ENCODE assay signal across 1 cellular context in the genomic region with DNA sequence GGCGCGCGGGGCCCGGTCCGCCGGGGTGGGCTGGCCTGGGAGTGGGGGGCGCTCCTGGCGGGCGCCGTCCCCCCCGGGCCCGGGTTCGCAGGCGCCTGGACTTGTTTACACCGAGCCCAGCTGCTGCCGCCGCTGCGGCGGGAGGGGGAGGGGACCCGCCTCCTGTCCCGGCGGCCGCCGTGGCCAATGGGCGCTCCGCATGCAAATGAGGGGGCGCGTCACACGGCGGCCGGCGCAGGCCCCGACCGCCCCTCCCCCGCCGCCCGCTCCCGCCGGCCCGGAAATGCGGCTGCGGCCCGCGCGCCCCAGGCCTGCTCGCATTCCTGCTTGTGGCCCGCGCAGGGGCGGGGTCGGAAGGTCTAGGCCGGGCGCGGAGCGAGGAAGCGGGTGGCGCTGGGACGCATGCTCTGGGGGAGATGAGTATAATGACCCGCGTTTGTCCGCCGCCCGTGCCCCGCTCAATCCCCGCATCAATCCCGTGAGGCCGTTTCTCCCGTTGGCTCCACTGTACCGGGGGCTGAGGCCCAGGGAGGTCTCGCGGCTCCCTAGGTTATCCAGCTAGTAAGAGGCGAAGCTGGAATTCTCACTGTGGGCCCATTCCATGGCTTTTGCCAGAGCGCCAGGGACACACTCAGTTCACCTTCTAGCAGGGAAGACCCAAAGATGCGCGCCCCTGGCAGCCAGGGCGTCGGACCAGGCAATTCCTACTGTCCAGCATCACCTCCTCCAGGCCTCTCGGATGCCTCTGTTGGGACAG.
TF ChIP-seq lines count a peak whose summit lies in the region.

A gene with protein sequence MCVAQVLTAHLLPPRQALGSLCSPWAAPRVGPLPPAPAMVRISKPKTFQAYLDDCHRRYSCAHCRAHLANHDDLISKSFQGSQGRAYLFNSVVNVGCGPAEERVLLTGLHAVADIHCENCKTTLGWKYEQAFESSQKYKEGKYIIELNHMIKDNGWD (minus strand): TSS at position 109 of the 757 bp plus-strand sequence. CDS start 731 bp downstream, outside the sequence.

TF ChIP-seq in HepG2, 621 proteins besides CTCF, POLR2A, EP300 and RAD21 (continued from another document and continues in another):
- TF ChIP-seq, protein P1, sequence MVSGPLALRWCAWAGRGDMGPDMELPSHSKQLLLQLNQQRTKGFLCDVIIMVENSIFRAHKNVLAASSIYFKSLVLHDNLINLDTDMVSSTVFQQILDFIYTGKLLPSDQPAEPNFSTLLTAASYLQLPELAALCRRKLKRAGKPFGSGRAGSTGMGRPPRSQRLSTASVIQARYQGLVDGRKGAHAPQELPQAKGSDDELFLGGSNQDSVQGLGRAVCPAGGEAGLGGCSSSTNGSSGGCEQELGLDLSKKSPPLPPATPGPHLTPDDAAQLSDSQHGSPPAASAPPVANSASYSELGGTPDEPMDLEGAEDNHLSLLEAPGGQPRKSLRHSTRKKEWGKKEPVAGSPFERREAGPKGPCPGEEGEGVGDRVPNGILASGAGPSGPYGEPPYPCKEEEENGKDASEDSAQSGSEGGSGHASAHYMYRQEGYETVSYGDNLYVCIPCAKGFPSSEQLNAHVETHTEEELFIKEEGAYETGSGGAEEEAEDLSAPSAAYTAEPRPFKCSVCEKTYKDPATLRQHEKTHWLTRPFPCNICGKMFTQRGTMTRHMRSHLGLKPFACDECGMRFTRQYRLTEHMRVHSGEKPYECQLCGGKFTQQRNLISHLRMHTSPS (CRISPR knock-in tag; IDR thresholded peaks at IDR 0.05; ENCODE audit: low read depth), result no peak; the same call in 1 of the 2 replicates
- no peak for TF ChIP-seq HMGA1 (CRISPR knock-in tag; conservative IDR thresholded peaks at IDR 0.05)
- TF ChIP-seq, protein P2, sequence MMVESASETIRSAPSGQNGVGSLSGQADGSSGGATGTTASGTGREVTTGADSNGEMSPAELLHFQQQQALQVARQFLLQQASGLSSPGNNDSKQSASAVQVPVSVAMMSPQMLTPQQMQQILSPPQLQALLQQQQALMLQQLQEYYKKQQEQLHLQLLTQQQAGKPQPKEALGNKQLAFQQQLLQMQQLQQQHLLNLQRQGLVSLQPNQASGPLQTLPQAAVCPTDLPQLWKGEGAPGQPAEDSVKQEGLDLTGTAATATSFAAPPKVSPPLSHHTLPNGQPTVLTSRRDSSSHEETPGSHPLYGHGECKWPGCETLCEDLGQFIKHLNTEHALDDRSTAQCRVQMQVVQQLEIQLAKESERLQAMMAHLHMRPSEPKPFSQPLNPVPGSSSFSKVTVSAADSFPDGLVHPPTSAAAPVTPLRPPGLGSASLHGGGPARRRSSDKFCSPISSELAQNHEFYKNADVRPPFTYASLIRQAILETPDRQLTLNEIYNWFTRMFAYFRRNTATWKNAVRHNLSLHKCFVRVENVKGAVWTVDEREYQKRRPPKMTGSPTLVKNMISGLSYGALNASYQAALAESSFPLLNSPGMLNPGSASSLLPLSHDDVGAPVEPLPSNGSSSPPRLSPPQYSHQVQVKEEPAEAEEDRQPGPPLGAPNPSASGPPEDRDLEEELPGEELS (CRISPR knock-in tag; IDR thresholded peaks at IDR 0.05), result peak; percentile 63
- TF ChIP-seq RELA (CRISPR knock-in tag; IDR thresholded peaks at IDR 0.05), result no peak; the same call in 1 of the 2 replicates
- no peak for TF ChIP-seq ZEB1 (IDR thresholded peaks at IDR 0.05; ENCODE audit: insufficient replicate concordance, low read depth)
- TF ChIP-seq, protein P3, sequence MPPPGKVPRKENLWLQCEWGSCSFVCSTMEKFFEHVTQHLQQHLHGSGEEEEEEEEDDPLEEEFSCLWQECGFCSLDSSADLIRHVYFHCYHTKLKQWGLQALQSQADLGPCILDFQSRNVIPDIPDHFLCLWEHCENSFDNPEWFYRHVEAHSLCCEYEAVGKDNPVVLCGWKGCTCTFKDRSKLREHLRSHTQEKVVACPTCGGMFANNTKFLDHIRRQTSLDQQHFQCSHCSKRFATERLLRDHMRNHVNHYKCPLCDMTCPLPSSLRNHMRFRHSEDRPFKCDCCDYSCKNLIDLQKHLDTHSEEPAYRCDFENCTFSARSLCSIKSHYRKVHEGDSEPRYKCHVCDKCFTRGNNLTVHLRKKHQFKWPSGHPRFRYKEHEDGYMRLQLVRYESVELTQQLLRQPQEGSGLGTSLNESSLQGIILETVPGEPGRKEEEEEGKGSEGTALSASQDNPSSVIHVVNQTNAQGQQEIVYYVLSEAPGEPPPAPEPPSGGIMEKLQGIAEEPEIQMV (CRISPR knock-in tag; IDR thresholded peaks at IDR 0.05; ENCODE audit: low read depth), result 0 out of 2 replicates have a peak, but pooled peaks have one; percentile 52
- TF ChIP-seq SALL1 (CRISPR knock-in tag; IDR thresholded peaks at IDR 0.05), result peak; percentile 78; the same call in 1 of the 2 replicates
- TF ChIP-seq, protein P4, sequence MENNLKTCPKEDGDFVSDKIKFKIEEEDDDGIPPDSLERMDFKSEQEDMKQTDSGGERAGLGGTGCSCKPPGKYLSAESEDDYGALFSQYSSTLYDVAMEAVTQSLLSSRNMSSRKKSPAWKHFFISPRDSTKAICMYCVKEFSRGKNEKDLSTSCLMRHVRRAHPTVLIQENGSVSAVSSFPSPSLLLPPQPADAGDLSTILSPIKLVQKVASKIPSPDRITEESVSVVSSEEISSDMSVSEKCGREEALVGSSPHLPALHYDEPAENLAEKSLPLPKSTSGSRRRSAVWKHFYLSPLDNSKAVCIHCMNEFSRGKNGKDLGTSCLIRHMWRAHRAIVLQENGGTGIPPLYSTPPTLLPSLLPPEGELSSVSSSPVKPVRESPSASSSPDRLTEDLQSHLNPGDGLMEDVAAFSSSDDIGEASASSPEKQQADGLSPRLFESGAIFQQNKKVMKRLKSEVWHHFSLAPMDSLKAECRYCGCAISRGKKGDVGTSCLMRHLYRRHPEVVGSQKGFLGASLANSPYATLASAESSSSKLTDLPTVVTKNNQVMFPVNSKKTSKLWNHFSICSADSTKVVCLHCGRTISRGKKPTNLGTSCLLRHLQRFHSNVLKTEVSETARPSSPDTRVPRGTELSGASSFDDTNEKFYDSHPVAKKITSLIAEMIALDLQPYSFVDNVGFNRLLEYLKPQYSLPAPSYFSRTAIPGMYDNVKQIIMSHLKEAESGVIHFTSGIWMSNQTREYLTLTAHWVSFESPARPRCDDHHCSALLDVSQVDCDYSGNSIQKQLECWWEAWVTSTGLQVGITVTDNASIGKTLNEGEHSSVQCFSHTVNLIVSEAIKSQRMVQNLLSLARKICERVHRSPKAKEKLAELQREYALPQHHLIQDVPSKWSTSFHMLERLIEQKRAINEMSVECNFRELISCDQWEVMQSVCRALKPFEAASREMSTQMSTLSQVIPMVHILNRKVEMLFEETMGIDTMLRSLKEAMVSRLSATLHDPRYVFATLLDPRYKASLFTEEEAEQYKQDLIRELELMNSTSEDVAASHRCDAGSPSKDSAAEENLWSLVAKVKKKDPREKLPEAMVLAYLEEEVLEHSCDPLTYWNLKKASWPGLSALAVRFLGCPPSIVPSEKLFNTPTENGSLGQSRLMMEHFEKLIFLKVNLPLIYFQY (CRISPR knock-in tag; IDR thresholded peaks at IDR 0.05; ENCODE audit: borderline replicate concordance), result peak; percentile 87; the same call in 1 of the 2 replicates
- 0 out of 2 replicates have a peak, but pooled peaks have one; percentile 72 for TF ChIP-seq ZFYVE20 (CRISPR knock-in tag; IDR thresholded peaks at IDR 0.05; ENCODE audit: borderline replicate concordance, low read depth)
- TF ChIP-seq, protein P5, sequence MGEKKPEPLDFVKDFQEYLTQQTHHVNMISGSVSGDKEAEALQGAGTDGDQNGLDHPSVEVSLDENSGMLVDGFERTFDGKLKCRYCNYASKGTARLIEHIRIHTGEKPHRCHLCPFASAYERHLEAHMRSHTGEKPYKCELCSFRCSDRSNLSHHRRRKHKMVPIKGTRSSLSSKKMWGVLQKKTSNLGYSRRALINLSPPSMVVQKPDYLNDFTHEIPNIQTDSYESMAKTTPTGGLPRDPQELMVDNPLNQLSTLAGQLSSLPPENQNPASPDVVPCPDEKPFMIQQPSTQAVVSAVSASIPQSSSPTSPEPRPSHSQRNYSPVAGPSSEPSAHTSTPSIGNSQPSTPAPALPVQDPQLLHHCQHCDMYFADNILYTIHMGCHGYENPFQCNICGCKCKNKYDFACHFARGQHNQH (CRISPR knock-in tag; IDR thresholded peaks at IDR 0.05), result peak; percentile 30
- TF ChIP-seq ZC3H13 (CRISPR knock-in tag; IDR thresholded peaks at IDR 0.05), result peak; percentile 60; the same call in 1 of the 2 replicates
- no peak for TF ChIP-seq GPN1 (CRISPR knock-in tag; IDR thresholded peaks at IDR 0.05; ENCODE audit: borderline replicate concordance)
- no peak for TF ChIP-seq NAIF1 (CRISPR knock-in tag; IDR thresholded peaks at IDR 0.05; ENCODE audit: borderline replicate concordance)
- peak; percentile 48 for TF ChIP-seq CBX1 (IDR thresholded peaks at IDR 0.05; ENCODE audit: low read depth)
- TF ChIP-seq, protein P6, sequence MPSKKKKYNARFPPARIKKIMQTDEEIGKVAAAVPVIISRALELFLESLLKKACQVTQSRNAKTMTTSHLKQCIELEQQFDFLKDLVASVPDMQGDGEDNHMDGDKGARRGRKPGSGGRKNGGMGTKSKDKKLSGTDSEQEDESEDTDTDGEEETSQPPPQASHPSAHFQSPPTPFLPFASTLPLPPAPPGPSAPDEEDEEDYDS (CRISPR knock-in tag; IDR thresholded peaks at IDR 0.05), result 0 out of 2 replicates have a peak, but pooled peaks have one; percentile 51
- TF ChIP-seq AHR (CRISPR knock-in tag; IDR thresholded peaks at IDR 0.05), result peak; percentile 36; the same call in 1 of the 2 replicates
- 0 out of 2 replicates have a peak, but pooled peaks have one; percentile 28 for TF ChIP-seq ZNF766 (CRISPR knock-in tag; IDR thresholded peaks at IDR 0.05; ENCODE audit: borderline replicate concordance)
- TF ChIP-seq, protein P7, sequence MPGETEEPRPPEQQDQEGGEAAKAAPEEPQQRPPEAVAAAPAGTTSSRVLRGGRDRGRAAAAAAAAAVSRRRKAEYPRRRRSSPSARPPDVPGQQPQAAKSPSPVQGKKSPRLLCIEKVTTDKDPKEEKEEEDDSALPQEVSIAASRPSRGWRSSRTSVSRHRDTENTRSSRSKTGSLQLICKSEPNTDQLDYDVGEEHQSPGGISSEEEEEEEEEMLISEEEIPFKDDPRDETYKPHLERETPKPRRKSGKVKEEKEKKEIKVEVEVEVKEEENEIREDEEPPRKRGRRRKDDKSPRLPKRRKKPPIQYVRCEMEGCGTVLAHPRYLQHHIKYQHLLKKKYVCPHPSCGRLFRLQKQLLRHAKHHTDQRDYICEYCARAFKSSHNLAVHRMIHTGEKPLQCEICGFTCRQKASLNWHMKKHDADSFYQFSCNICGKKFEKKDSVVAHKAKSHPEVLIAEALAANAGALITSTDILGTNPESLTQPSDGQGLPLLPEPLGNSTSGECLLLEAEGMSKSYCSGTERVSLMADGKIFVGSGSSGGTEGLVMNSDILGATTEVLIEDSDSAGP (CRISPR knock-in tag; IDR thresholded peaks at IDR 0.05; ENCODE audit: borderline replicate concordance), result peak; percentile 36; the same call in 1 of the 2 replicates
- TF ChIP-seq ZNF782 (CRISPR knock-in tag; IDR thresholded peaks at IDR 0.05; ENCODE audit: borderline replicate concordance), result peak; percentile 75; the same call in 1 of the 2 replicates
- TF ChIP-seq, protein P8, sequence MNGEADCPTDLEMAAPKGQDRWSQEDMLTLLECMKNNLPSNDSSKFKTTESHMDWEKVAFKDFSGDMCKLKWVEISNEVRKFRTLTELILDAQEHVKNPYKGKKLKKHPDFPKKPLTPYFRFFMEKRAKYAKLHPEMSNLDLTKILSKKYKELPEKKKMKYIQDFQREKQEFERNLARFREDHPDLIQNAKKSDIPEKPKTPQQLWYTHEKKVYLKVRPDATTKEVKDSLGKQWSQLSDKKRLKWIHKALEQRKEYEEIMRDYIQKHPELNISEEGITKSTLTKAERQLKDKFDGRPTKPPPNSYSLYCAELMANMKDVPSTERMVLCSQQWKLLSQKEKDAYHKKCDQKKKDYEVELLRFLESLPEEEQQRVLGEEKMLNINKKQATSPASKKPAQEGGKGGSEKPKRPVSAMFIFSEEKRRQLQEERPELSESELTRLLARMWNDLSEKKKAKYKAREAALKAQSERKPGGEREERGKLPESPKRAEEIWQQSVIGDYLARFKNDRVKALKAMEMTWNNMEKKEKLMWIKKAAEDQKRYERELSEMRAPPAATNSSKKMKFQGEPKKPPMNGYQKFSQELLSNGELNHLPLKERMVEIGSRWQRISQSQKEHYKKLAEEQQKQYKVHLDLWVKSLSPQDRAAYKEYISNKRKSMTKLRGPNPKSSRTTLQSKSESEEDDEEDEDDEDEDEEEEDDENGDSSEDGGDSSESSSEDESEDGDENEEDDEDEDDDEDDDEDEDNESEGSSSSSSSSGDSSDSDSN (CRISPR knock-in tag; IDR thresholded peaks at IDR 0.05), result peak; percentile 46; the same call in 1 of the 2 replicates
- 0 out of 2 replicates have a peak, but pooled peaks have one; percentile 32 for TF ChIP-seq CHD4 (IDR thresholded peaks at IDR 0.05; ENCODE audit: borderline replicate concordance, low read length)
- TF ChIP-seq, protein P9, sequence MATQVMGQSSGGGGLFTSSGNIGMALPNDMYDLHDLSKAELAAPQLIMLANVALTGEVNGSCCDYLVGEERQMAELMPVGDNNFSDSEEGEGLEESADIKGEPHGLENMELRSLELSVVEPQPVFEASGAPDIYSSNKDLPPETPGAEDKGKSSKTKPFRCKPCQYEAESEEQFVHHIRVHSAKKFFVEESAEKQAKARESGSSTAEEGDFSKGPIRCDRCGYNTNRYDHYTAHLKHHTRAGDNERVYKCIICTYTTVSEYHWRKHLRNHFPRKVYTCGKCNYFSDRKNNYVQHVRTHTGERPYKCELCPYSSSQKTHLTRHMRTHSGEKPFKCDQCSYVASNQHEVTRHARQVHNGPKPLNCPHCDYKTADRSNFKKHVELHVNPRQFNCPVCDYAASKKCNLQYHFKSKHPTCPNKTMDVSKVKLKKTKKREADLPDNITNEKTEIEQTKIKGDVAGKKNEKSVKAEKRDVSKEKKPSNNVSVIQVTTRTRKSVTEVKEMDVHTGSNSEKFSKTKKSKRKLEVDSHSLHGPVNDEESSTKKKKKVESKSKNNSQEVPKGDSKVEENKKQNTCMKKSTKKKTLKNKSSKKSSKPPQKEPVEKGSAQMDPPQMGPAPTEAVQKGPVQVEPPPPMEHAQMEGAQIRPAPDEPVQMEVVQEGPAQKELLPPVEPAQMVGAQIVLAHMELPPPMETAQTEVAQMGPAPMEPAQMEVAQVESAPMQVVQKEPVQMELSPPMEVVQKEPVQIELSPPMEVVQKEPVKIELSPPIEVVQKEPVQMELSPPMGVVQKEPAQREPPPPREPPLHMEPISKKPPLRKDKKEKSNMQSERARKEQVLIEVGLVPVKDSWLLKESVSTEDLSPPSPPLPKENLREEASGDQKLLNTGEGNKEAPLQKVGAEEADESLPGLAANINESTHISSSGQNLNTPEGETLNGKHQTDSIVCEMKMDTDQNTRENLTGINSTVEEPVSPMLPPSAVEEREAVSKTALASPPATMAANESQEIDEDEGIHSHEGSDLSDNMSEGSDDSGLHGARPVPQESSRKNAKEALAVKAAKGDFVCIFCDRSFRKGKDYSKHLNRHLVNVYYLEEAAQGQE (IDR thresholded peaks at IDR 0.05; ENCODE audit: borderline replicate concordance in 1 of 2, low read depth in 1 of 2, low read length in 2 of 2), result peak in 1 of 2 experiments; percentile 3; a peak in 1 of 4 replicates
- peak; percentile 27 for TF ChIP-seq MED8 (CRISPR knock-in tag; IDR thresholded peaks at IDR 0.05; ENCODE audit: insufficient replicate concordance)
- no peak for TF ChIP-seq ZNF558 (CRISPR knock-in tag; IDR thresholded peaks at IDR 0.05; ENCODE audit: borderline replicate concordance)
- TF ChIP-seq MEF2D (CRISPR knock-in tag; IDR thresholded peaks at IDR 0.05), result 0 out of 2 replicates have a peak, but pooled peaks have one; percentile 55
- TF ChIP-seq, protein P10, sequence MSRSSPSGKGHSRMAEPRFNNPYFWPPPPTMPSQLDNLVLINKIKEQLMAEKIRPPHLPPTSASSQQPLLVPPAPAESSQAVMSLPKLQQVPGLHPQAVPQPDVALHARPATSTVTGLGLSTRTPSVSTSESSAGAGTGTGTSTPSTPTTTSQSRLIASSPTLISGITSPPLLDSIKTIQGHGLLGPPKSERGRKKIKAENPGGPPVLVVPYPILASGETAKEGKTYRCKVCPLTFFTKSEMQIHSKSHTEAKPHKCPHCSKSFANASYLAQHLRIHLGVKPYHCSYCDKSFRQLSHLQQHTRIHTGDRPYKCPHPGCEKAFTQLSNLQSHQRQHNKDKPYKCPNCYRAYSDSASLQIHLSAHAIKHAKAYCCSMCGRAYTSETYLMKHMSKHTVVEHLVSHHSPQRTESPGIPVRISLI (CRISPR knock-in tag; IDR thresholded peaks at IDR 0.05; ENCODE audit: borderline replicate concordance), result peak; percentile 47; the same call in 1 of the 2 replicates
